Comparison of ENCODE assay signal across 9 cellular contexts in the genomic region with DNA sequence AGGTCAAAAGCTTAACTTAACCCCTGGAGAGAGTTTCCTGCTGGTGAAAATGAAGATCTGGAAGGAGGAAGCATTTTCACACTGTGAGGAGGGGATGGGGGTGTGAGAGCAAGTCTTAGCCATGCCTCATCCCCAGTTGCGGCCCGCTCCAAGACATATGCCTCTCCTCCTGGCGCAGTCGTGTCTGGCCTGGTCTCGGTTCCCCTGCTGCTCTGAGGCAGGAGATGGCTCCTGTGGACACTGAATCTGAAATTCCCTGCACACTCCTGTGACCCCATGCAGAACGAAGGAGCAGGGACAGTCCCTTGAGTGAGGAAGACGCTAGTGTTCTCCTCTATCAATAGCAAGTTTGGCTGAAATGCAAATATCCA. TPM values are rescaled to one million over a fixed set of nuclear protein-coding genes. Genes with fewer than 3 reads are reported as not detected.
DNase-seq lines count a peak whose midpoint lies in the region; ATAC-seq and TF ChIP-seq lines count a peak whose summit lies in the region.
"Had no signal": no experiment of that assay in that cellular context is flagged by ENCODE, and none has a peak within 500 bp of the region (broad histone marks: within the 10 kb centered on the region; RNA-seq: fewer than 3 reads in every experiment).

No MANE protein-coding gene starts in this region.

- peaks cover 36% of the 10 kb centered on the region in 2 experiments for H3K4me1 Mint-ChIP-seq in H9
- peaks cover 17% of the 10 kb centered on the region for H3K4me1 Mint-ChIP-seq in activated CD4-positive, alpha-beta memory T cell treated with anti-CD3 and anti-CD28 coated beads for 36 hours (ENCODE audit: low read depth)

- H4K8ac ChIP-seq in H9 (replicated peaks; ENCODE audit: insufficient read length, low read depth, low read length) = no peak overlapping the region

- intact Hi-C loops in activated CD4-positive, alpha-beta memory T cell treated with anti-CD3 and anti-CD28 coated beads for 36 hours (cut with micrococcal nuclease) = no loop called here

- H3K79me2 ChIP-seq in H9 (ENCODE audit: insufficient read depth, low read length) = no peaks in the 10 kb centered on the region
- H3K79me2 ChIP-seq in hepatocyte = peaks cover 35% of the 10 kb centered on the region

- no peak overlapping the region for H2BK20ac ChIP-seq in H9 (ENCODE audit: low read depth, low read length, poor library complexity, severe bottlenecking)

- H2AK5ac ChIP-seq in H9 (ENCODE audit: insufficient read length, low read length) = no peak overlapping the region

- no peak for TF ChIP-seq POLR2A in GM18505 (IDR thresholded peaks at IDR 0.05; ENCODE audit: borderline replicate concordance, extremely low read depth, insufficient read depth, insufficient read length)

- peak overlapping the region; percentile 51 for H3K18ac ChIP-seq in H9 (ENCODE audit: insufficient read length, low read depth, low read length)

- H3K9me3 Mint-ChIP-seq in H9 = peaks cover 19 to 35% of the 10 kb centered on the region in 2 experiments
- peaks cover 4% of the 10 kb centered on the region for H3K9me3 Mint-ChIP-seq in activated CD4-positive, alpha-beta memory T cell treated with anti-CD3 and anti-CD28 coated beads for 36 hours

- no peaks in the 10 kb centered on the region for H3K9me2 ChIP-seq in hepatocyte (replicated peaks; ENCODE audit: insufficient read depth)

- H2BK120ac ChIP-seq in H9 (ENCODE audit: low read depth, low read length, poor library complexity, severe bottlenecking) = no peak overlapping the region

- H3K79me1 ChIP-seq in H9 (ENCODE audit: insufficient read depth, low read depth, low read length, poor library complexity, severe bottlenecking) = no peaks in the 10 kb centered on the region

- H2AFZ ChIP-seq in H9 (ENCODE audit: low read length) = peak overlapping the region; percentile 75
- H2AFZ ChIP-seq in hepatocyte = peak overlapping the region; percentile 19

- no peak for DNase-seq in H9
- no peak for DNase-seq in activated CD4-positive, alpha-beta memory T cell treated with anti-CD3 and anti-CD28 coated beads for 36 hours
- no peak for DNase-seq in hepatocyte (ENCODE audit: low spot score)
- DNase-seq in mucosa of gallbladder (ENCODE audit: low spot score) = no peak
- no peak for DNase-seq in stimulated activated naive CD4-positive, alpha-beta T cell (lab: John Stamatoyannopoulos, UW)
- no peak for DNase-seq in RPMI8226

- peak overlapping the region; percentile 86 to 95 for H3K4me3 Mint-ChIP-seq in H9
- peak overlapping the region; percentile 83 for H3K4me3 Mint-ChIP-seq in activated CD4-positive, alpha-beta memory T cell treated with anti-CD3 and anti-CD28 coated beads for 36 hours

- peak overlapping the region; percentile 76 to 98 (median 87); a peak in 5 of 7 replicates for H3K27ac Mint-ChIP-seq in H9
- H3K27ac Mint-ChIP-seq in activated CD4-positive, alpha-beta memory T cell treated with anti-CD3 and anti-CD28 coated beads for 36 hours = no peak overlapping the region

- no peak overlapping the region for H4K91ac ChIP-seq in H9 (ENCODE audit: insufficient read length, low read depth, low read length)

- no peak overlapping the region for H2BK5ac ChIP-seq in H9 (ENCODE audit: insufficient read length, low read length)

- POLR2A ChIA-PET in activated CD4-positive, alpha-beta memory T cell treated with anti-CD3 and anti-CD28 coated beads for 36 hours (lab: Charles Lee) = no interaction called here

- H3K9me3 ChIP-seq in H9 (ENCODE audit: control insufficient read depth, low read depth, low read length) (no peaks in the 10 kb centered on the region), hepatocyte (ENCODE audit: low read depth) (peaks cover 9% of the 10 kb centered on the region)

- H4K20me1 ChIP-seq in H9 (ENCODE audit: control insufficient read depth, insufficient read depth, insufficient read length) = no peaks in the 10 kb centered on the region
- H4K20me1 ChIP-seq in hepatocyte (ENCODE audit: insufficient read depth, poor library complexity, severe bottlenecking) = no peaks in the 10 kb centered on the region

- H3K4me1 ChIP-seq in H9 (ENCODE audit: insufficient read depth, low read length) (peaks cover 6% of the 10 kb centered on the region; the same call in 1 of the 2 replicates), hepatocyte (ENCODE audit: insufficient read depth) (peaks cover 17% of the 10 kb centered on the region)

- TF ChIP-seq CTCF in H9 (conservative IDR thresholded peaks at IDR 0.05) = no peak
- TF ChIP-seq CTCF in hepatocyte (IDR thresholded peaks at IDR 0.05; ENCODE audit: poor library complexity) = no peak

- H3K4me3 ChIP-seq in hepatocyte = no peak overlapping the region
- peak overlapping the region in 6 of 7 experiments; percentile 42 to 71 (median 51) for H3K4me3 ChIP-seq in skin epidermis

- peaks cover 8% of the 10 kb centered on the region for H3K23me2 ChIP-seq in H9 (ENCODE audit: insufficient read length, low read depth, low read length, poor library complexity, severe bottlenecking)

- no peak for ATAC-seq in GM18505 (IDR thresholded peaks at IDR 0.05; ENCODE audit: unreplicated experiment)

- H3K27me3 ChIP-seq in H9 (ENCODE audit: insufficient read depth, low read length) (no peaks in the 10 kb centered on the region), hepatocyte (no peaks in the 10 kb centered on the region)

- no peaks in the 10 kb centered on the region for H3K36me3 ChIP-seq in hepatocyte (replicated peaks; ENCODE audit: insufficient read depth, low read depth)

- CTCF ChIA-PET in activated CD4-positive, alpha-beta memory T cell treated with anti-CD3 and anti-CD28 coated beads for 36 hours (lab: Charles Lee) = no interaction called here

- no peak overlapping the region for H3K23ac ChIP-seq in H9 (ENCODE audit: insufficient read length, low read depth, low read length)

- H3K56ac ChIP-seq in H9 (ENCODE audit: insufficient read length, low read depth, low read length) = no peak overlapping the region

- peaks cover 12 to 41% (median 21%) of the 10 kb centered on the region in 3 experiments for H3K36me3 Mint-ChIP-seq in H9 (ENCODE audit: insufficient read depth in 1 of 3, low read depth in 3 of 3)
- H3K36me3 Mint-ChIP-seq in activated CD4-positive, alpha-beta memory T cell treated with anti-CD3 and anti-CD28 coated beads for 36 hours = peaks cover 2% of the 10 kb centered on the region

- H3T11ph ChIP-seq in H9 (ENCODE audit: low read length) = no peak overlapping the region

- no CpG with 5 or more reads among the region's 7 CpGs for WGBS in H9 (ENCODE audit: extremely low coverage, insufficient read length, low lambda C conversion rate)
- 26% methylated on average over 7 of the region's 7 CpGs for WGBS in hepatocyte (ENCODE audit: low lambda C conversion rate, missing lambda C conversion rate)

- H2BK15ac ChIP-seq in H9 (ENCODE audit: low read depth, low read length) = no peak overlapping the region

- no peak overlapping the region for H3K9ac ChIP-seq in H9 (ENCODE audit: extremely low read depth, insufficient read length, low read length)

- no peak overlapping the region for H3K14ac ChIP-seq in H9 (ENCODE audit: insufficient read depth, low read length)

- H3K4me2 ChIP-seq in H9 (ENCODE audit: insufficient read depth, insufficient read length, low read length) = peak overlapping the region; percentile 61
- H3K4me2 ChIP-seq in hepatocyte = peak overlapping the region; percentile 80

- H3K27me3 Mint-ChIP-seq in H9 (ENCODE audit: low read depth) = peaks cover 2% of the 10 kb centered on the region; the same call in 1 of the 2 replicates
- H3K27me3 Mint-ChIP-seq in activated CD4-positive, alpha-beta memory T cell treated with anti-CD3 and anti-CD28 coated beads for 36 hours = no peaks in the 10 kb centered on the region

- H2BK12ac ChIP-seq in H9 (ENCODE audit: insufficient read length, low read depth, low read length) = no peak overlapping the region

- H3K4ac ChIP-seq in H9 (ENCODE audit: low read depth, low read length) = no peak overlapping the region

- no peak overlapping the region for H4K5ac ChIP-seq in H9 (ENCODE audit: insufficient read length, low read depth, low read length)

- no peak overlapping the region for H3K27ac ChIP-seq in H9 (ENCODE audit: insufficient read length, low read depth, low read length)
- H3K27ac ChIP-seq in hepatocyte = peak overlapping the region; percentile 98
- H3K27ac ChIP-seq in skin epidermis = peak overlapping the region in 9 of 21 experiments; percentile 42 to 82 (median 72)

RNA-seq across cellular contexts. Expression of a gene that starts 0.3 kb away (rescaled TPM):
- total RNA-seq in H9 (2021) = 25.4 and 27.3 TPM in 2 replicates
- 1 to 10 TPM in 1 of 2 experiments, under 1 TPM in 1; 0.94 to 1.5 TPM for total RNA-seq in activated CD4-positive, alpha-beta memory T cell treated with anti-CD3 and anti-CD28 coated beads for 36 hours
- 24.6 and 51.7 TPM in 2 replicates for total RNA-seq in hepatocyte
- polyA plus RNA-seq in hepatocyte = 13.7 and 13.8 TPM in 2 replicates
- 25.5 TPM for total RNA-seq in mucosa of gallbladder
- total RNA-seq: HT1080 had no signal

RNA-seq across cellular contexts. Expression of a gene that starts 37.7 kb away (rescaled TPM):
- total RNA-seq in H9 (2021) (9.3 and 9.9 TPM in 2 replicates), hepatocyte (7.5 and 11.7 TPM in 2 replicates), mucosa of gallbladder (15.9 TPM)
- total RNA-seq in activated CD4-positive, alpha-beta memory T cell treated with anti-CD3 and anti-CD28 coated beads for 36 hours = 10 to 100 TPM; 12.9 to 13.0 TPM
- 3.6 and 5.6 TPM in 2 replicates for polyA plus RNA-seq in hepatocyte

RNA-seq across cellular contexts. Expression of a gene that starts 38.7 kb away (rescaled TPM):
- total RNA-seq in H9 (2021) (2.2 and 3.3 TPM in 2 replicates), hepatocyte (3.8 and 4.6 TPM in 2 replicates), mucosa of gallbladder (16.3 TPM)
- 1 to 10 TPM; 4.8 to 5.6 TPM for total RNA-seq in activated CD4-positive, alpha-beta memory T cell treated with anti-CD3 and anti-CD28 coated beads for 36 hours
- polyA plus RNA-seq in hepatocyte = 2.3 and 2.6 TPM in 2 replicates
- total RNA-seq: HT1080 had no signal

Comparison
In these comparisons a context has a peak if more than half of its experiments do, and no peak if none do; other contexts are left out.
1. RNA of a gene that starts 0.3 kb away (total RNA-seq): 24.6 to 51.7 TPM in hepatocyte, 25.4 to 27.3 TPM in H9 and 25.5 TPM in mucosa of gallbladder (single experiment); 0.94 to 1.5 TPM in activated CD4-positive, alpha-beta memory T cell treated with anti-CD3 and anti-CD28 coated beads for 36 hours; every median in the first group is over 10 times any median in the second.